Comparison of ENCODE assay signal across 11 cellular contexts in the genomic region with DNA sequence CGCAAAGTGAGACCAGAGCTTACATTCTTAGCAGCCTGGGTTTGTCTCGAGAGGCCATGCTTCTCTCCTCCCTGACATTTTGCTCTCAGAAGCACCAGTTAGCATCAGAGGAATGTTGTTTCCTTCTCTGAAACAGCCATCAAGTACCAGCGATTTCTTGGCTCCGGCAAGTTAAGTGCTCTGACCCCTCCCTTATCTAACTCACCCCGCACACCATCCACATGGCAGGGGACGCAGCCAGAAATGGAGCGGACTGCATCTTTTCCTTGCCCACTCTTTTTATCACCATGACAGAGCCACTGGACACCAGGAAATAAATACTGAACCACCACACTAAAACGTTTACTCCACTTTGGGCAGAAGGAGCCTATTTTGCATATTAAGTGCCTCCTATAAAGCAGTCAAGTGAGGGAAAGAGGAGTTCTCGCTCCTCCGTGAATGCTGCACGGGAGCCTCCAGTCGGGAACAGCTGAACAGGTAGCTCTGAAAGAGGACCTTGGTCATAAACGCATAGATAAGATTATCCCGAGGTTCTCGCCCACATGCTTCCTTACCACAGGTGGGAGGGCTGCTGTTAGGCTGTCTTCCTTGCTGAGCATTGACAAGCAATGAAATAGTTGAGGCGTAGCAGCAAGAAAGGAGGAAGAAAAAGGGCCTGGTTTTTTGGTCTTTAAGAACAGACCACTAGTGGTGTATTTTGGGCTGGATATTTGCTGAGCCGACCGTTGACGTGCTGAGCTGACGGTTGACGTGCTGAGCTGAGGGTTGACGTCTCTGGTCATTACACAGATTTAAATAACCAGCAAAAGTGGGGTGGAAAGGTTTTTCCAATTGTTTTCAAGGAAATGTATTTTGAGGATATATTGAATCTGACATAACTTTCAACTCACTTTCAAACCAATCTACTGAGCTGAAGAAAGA.
DNase-seq lines count a peak whose midpoint lies in the region; ATAC-seq and TF ChIP-seq lines count a peak whose summit lies in the region.
"Had no signal": no experiment of that assay in that cellular context is flagged by ENCODE, and none has a peak within 500 bp of the region (broad histone marks: within the 10 kb centered on the region; RNA-seq: fewer than 3 reads in every experiment).

No MANE protein-coding gene starts in this region.

- TF ChIP-seq CTCF in HFFc6 (IDR thresholded peaks at IDR 0.05) = no peak
- no peak for TF ChIP-seq CTCF in chondrocyte (IDR thresholded peaks at IDR 0.05)
- no peak for TF ChIP-seq CTCF in GM13977 (IDR thresholded peaks at IDR 0.05; ENCODE audit: extremely low read depth, insufficient read depth, missing control alignments)

- DNase-seq in HFFc6 (no peak), chondrocyte (ENCODE audit: low spot score) (no peak), left kidney (ENCODE audit: low read depth, low spot score) (peak; percentile 62), GM13977 (ENCODE audit: low spot score) (no peak)
- no peak for DNase-seq in activated CD4-positive, alpha-beta T cell treated with anti-CD3 and anti-CD28 coated beads for 1 hour
- no peak for DNase-seq in activated CD4-positive, alpha-beta memory T cell treated with anti-CD3 and anti-CD28 coated beads, Interleukin-2, amount 10 ng/mL, durations not matched to agents 7 days and 5 days
- DNase-seq: activated effector memory CD4-positive, alpha-beta T cell treated with Interleukin-2 at 50 U/mL for 16 hours had no signal

- H3K9me3 Mint-ChIP-seq in HFFc6 (no peaks in the 10 kb centered on the region), chondrocyte (ENCODE audit: low read depth) (no peaks in the 10 kb centered on the region)
- no peaks in the 10 kb centered on the region for H3K9me3 Mint-ChIP-seq in activated CD4-positive, alpha-beta memory T cell treated with anti-CD3 and anti-CD28 coated beads, Interleukin-2, amount 10 ng/mL, durations not matched to agents 7 days and 5 days
- H3K9me3 Mint-ChIP-seq: stimulated activated naive CD8-positive, alpha-beta T cell treated with anti-CD3 and anti-CD28 coated beads, Interleukin-15, Interleukin-2, amounts not matched to agents 100 ng/mL and 50 ng/mL, for 24 hours; T-helper 2 cell treated with Interferon-gamma antibody and Interleukin-4, amounts not matched to agents 5 μg/mL and 100 μg/mL, for 36 hours had no signal

- H3K27ac Mint-ChIP-seq in HFFc6 = peak overlapping the region; percentile 96
- H3K27ac Mint-ChIP-seq in chondrocyte (ENCODE audit: unreplicated experiment) = peak overlapping the region; percentile 97
- H3K27ac Mint-ChIP-seq in activated CD4-positive, alpha-beta memory T cell treated with anti-CD3 and anti-CD28 coated beads, Interleukin-2, amount 10 ng/mL, durations not matched to agents 7 days and 5 days = no peak overlapping the region
- H3K27ac Mint-ChIP-seq: T-helper 2 cell treated with Interferon-gamma antibody and Interleukin-4, amounts not matched to agents 5 μg/mL and 100 μg/mL, for 36 hours had no signal

- CTCF ChIA-PET in activated CD4-positive, alpha-beta memory T cell treated with anti-CD3 and anti-CD28 coated beads, Interleukin-2, amount 10 ng/mL, durations not matched to agents 7 days and 5 days (lab: Charles Lee) = interaction anchor here (0.6 to 2.2 kb wide), 7 partner anchors 8 to 956 kb away, joined by 3 to 7 read pairs (median 4); no protein-coding TSS in a partner anchor

- in situ Hi-C loops in GM13977 (cut with MboI; ENCODE audit: low pct_unique_long_range_greater_than_20kb, low sequenced_read_pairs, unreplicated experiment) = no loop called here

- H3K4me3 Mint-ChIP-seq in HFFc6 (peak overlapping the region; percentile 84; the same call in 1 of the 2 replicates), chondrocyte (ENCODE audit: unreplicated experiment) (no peak overlapping the region)
- no peak overlapping the region for H3K4me3 Mint-ChIP-seq in activated CD4-positive, alpha-beta memory T cell treated with anti-CD3 and anti-CD28 coated beads, Interleukin-2, amount 10 ng/mL, durations not matched to agents 7 days and 5 days

- H3K4me3 ChIP-seq in skin epidermis = no peak overlapping the region

- peak overlapping the region in 18 of 21 experiments; percentile 77 to 95 (median 88) for H3K27ac ChIP-seq in skin epidermis

- H3K36me3 Mint-ChIP-seq in HFFc6 (ENCODE audit: low read depth) = peaks cover 51% of the 10 kb centered on the region
- H3K36me3 Mint-ChIP-seq in chondrocyte (ENCODE audit: low read depth) = peaks cover 49% of the 10 kb centered on the region
- H3K36me3 Mint-ChIP-seq in activated CD4-positive, alpha-beta memory T cell treated with anti-CD3 and anti-CD28 coated beads, Interleukin-2, amount 10 ng/mL, durations not matched to agents 7 days and 5 days (ENCODE audit: low read depth) = peaks cover 52% of the 10 kb centered on the region

- no peak for ATAC-seq in GM18867 (IDR thresholded peaks at IDR 0.05; ENCODE audit: unreplicated experiment)

- POLR2A ChIA-PET in activated CD4-positive, alpha-beta memory T cell treated with anti-CD3 and anti-CD28 coated beads, Interleukin-2, amount 10 ng/mL, durations not matched to agents 7 days and 5 days (lab: Charles Lee) = no interaction called here

- H3K4me1 Mint-ChIP-seq in HFFc6 (ENCODE audit: low read depth) = peaks cover 53% of the 10 kb centered on the region
- peaks cover 92% of the 10 kb centered on the region for H3K4me1 Mint-ChIP-seq in chondrocyte (ENCODE audit: low read depth)
- H3K4me1 Mint-ChIP-seq in activated CD4-positive, alpha-beta memory T cell treated with anti-CD3 and anti-CD28 coated beads, Interleukin-2, amount 10 ng/mL, durations not matched to agents 7 days and 5 days = peaks cover 29% of the 10 kb centered on the region

- H3K27me3 Mint-ChIP-seq in HFFc6 (ENCODE audit: insufficient read depth) = peaks cover 12% of the 10 kb centered on the region
- no peaks in the 10 kb centered on the region for H3K27me3 Mint-ChIP-seq in chondrocyte (ENCODE audit: low read depth)
- H3K27me3 Mint-ChIP-seq in activated CD4-positive, alpha-beta memory T cell treated with anti-CD3 and anti-CD28 coated beads, Interleukin-2, amount 10 ng/mL, durations not matched to agents 7 days and 5 days = peaks cover 6% of the 10 kb centered on the region
- H3K27me3 Mint-ChIP-seq: stimulated activated naive CD8-positive, alpha-beta T cell treated with anti-CD3 and anti-CD28 coated beads, Interleukin-15, Interleukin-2, amounts not matched to agents 100 ng/mL and 50 ng/mL, for 24 hours had no signal
